11 cellular contexts compared by ENCODE assay signal in genomic region chr15:72202801-72203506, GRCh38. TPM values are rescaled to one million over a fixed set of nuclear protein-coding genes. Genes with fewer than 3 reads are reported as not detected.
DNase-seq lines count a peak whose midpoint lies in the region; ATAC-seq and TF ChIP-seq lines count a peak whose summit lies in the region.
"Had no signal": no experiment of that assay in that cellular context is flagged by ENCODE, and none has a peak within 500 bp of the region (broad histone marks: within the 10 kb centered on the region; RNA-seq: fewer than 3 reads in every experiment).

No MANE protein-coding gene starts in this region.

- peak overlapping the region in 3 of 5 donors; percentile 62 to 80 (median 78) for H3K27ac ChIP-seq in adrenal gland
- H3K27ac ChIP-seq in thyroid gland, result peak overlapping the region; percentile 78 to 84 (median 79)

- TF ChIP-seq CTCF in adrenal gland (IDR thresholded peaks at IDR 0.05), result no peak
- no peak for TF ChIP-seq CTCF in thyroid gland (IDR thresholded peaks at IDR 0.05)

- H3K36me3 ChIP-seq in adrenal gland (replicated peaks in 1 of 2) (peaks cover 0 to 97% of the 10 kb centered on the region in 2 donors), thyroid gland (peaks cover 63 to 65% of the 10 kb centered on the region in 2 donors)

- intact Hi-C loops in adrenal gland (cut with DNase I) (loop anchor here in 1 of 2 donors (5.0 kb wide), 1 partner anchor 49 kb away; no protein-coding TSS in a partner anchor), thyroid gland (cut with DNase I) (loop anchor here (5.0 kb wide), 1 partner anchor 69 kb away; the partner anchor contains the start of gene PARP6)

- 82 to 87% (median 85%) methylated on average over 8 of the region's 8 CpGs for WGBS in adrenal gland, 4 donors
- WGBS in thyroid gland, 2 donors, result 86 to 90% methylated on average over 6 to 8 of the region's 8 CpGs

- H3K27me3 ChIP-seq in adrenal gland (no peaks in the 10 kb centered on the region), thyroid gland (no peaks in the 10 kb centered on the region)

- H3K4me1 ChIP-seq in adrenal gland (replicated peaks in 1 of 2) (peaks cover 0 to 33% of the 10 kb centered on the region in 2 donors), thyroid gland (peaks cover 6 to 25% of the 10 kb centered on the region in 2 donors)

- peaks cover 21% of the 10 kb centered on the region for H3K4me1 Mint-ChIP-seq in activated naive CD4-positive, alpha-beta T cell treated with anti-CD3 and anti-CD28 coated beads, Interleukin-2, amount 10 ng/mL, durations not matched to agents 7 days and 5 days
- H3K4me1 Mint-ChIP-seq in memory B cell, result peaks cover 12% of the 10 kb centered on the region

- peak overlapping the region; percentile 76 for H3K27ac Mint-ChIP-seq in activated naive CD4-positive, alpha-beta T cell treated with anti-CD3 and anti-CD28 coated beads, Interleukin-2, amount 10 ng/mL, durations not matched to agents 7 days and 5 days
- peak overlapping the region; percentile 73 for H3K27ac Mint-ChIP-seq in memory B cell

- H3K9me3 Mint-ChIP-seq in activated naive CD4-positive, alpha-beta T cell treated with anti-CD3 and anti-CD28 coated beads, Interleukin-2, amount 10 ng/mL, durations not matched to agents 7 days and 5 days, result no peaks in the 10 kb centered on the region
- no peaks in the 10 kb centered on the region for H3K9me3 Mint-ChIP-seq in memory B cell

- H3K9me3 ChIP-seq in adrenal gland (replicated peaks in 1 of 3) (no peaks in the 10 kb centered on the region), thyroid gland (no peaks in the 10 kb centered on the region)

- no peak overlapping the region for H3K4me3 Mint-ChIP-seq in activated naive CD4-positive, alpha-beta T cell treated with anti-CD3 and anti-CD28 coated beads, Interleukin-2, amount 10 ng/mL, durations not matched to agents 7 days and 5 days
- H3K4me3 Mint-ChIP-seq in memory B cell, result no peak overlapping the region

- CTCF ChIA-PET in activated naive CD4-positive, alpha-beta T cell treated with anti-CD3 and anti-CD28 coated beads, Interleukin-2, amount 10 ng/mL, durations not matched to agents 7 days and 5 days (lab: Charles Lee), result no interaction called here

- H3K4me3 ChIP-seq in adrenal gland (no peak overlapping the region), thyroid gland (replicated peaks in 1 of 3) (no peak overlapping the region)

- TF ChIP-seq POLR2A in adrenal gland (IDR thresholded peaks at IDR 0.05) (no peak), thyroid gland (IDR thresholded peaks at IDR 0.05) (no peak)

- H3K36me3 Mint-ChIP-seq in activated naive CD4-positive, alpha-beta T cell treated with anti-CD3 and anti-CD28 coated beads, Interleukin-2, amount 10 ng/mL, durations not matched to agents 7 days and 5 days, result peaks cover 86% of the 10 kb centered on the region
- peaks cover 37% of the 10 kb centered on the region for H3K36me3 Mint-ChIP-seq in memory B cell

- H3K27me3 Mint-ChIP-seq in activated naive CD4-positive, alpha-beta T cell treated with anti-CD3 and anti-CD28 coated beads, Interleukin-2, amount 10 ng/mL, durations not matched to agents 7 days and 5 days, result peaks cover 14% of the 10 kb centered on the region
- peaks cover 2% of the 10 kb centered on the region for H3K27me3 Mint-ChIP-seq in memory B cell

- no peak for ATAC-seq in memory B cell (ENCODE audit: low read depth)
- ATAC-seq in GM19324 (IDR thresholded peaks at IDR 0.05; ENCODE audit: low FRiP score, unreplicated experiment), result no peak

- no peak for DNase-seq in activated naive CD4-positive, alpha-beta T cell treated with anti-CD3 and anti-CD28 coated beads, Interleukin-2, amount 10 ng/mL, durations not matched to agents 7 days and 5 days
- no peak for DNase-seq in activated naive CD4-positive, alpha-beta T cell (lab: John Stamatoyannopoulos, UW)
- DNase-seq in adrenal gland (no peak), memory B cell (ENCODE audit: low spot score in 2 of 2) (no peak), thyroid gland (no peak), foreskin melanocyte (no peak), NCI-H510A (lab: John Stamatoyannopoulos, UW) (no peak)
- DNase-seq: AML-193; Karpas-422; stimulated activated CD4-positive, alpha-beta T cell treated with anti-CD3 and anti-CD28 coated beads, Interleukin-12 subunit alpha, Interleukin-12 subunit beta, amount 100 ng/mL, for 4 hours had no signal

RNA-seq across cellular contexts. Expression of gene GRAMD2A, which starts 5.4 kb away (rescaled TPM):
- under 1 TPM in 4 of 8 donors, not detected in 4; 0.25 to 0.57 (median 0.35) TPM for total RNA-seq in adrenal gland
- under 1 TPM; 0.07 to 0.64 (median 0.29) TPM for polyA plus RNA-seq in adrenal gland
- 10 to 100 TPM in 1 of 4 donors, 1 to 10 TPM in 3; 8.8 to 26.9 (median 9.0) TPM for total RNA-seq in thyroid gland

RNA-seq across cellular contexts. Expression of gene PKM, which starts 28.0 kb away (rescaled TPM):
- total RNA-seq in adrenal gland (1,000 to 10,000 TPM in 6 of 8 donors, 100 to 1,000 TPM in 2; 865 to 1,257 (median 1,087) TPM), thyroid gland (100 to 1,000 TPM; 270 to 587 (median 340) TPM)
- 1,000 to 10,000 TPM in 1 of 3 donors, 100 to 1,000 TPM in 2; 520 to 1,308 (median 545) TPM for polyA plus RNA-seq in adrenal gland

Comparison
In these comparisons a context has a peak if more than half of its experiments do, and no peak if none do; other contexts are left out.
1. RNA of gene GRAMD2A, which starts 5.4 kb away (total RNA-seq): 8.8 to 26.9 TPM in thyroid gland; 0.25 to 0.57 TPM in adrenal gland; every median in the first group is over 4 times any median in the second.